ENCODE assay signal across 26 cellular contexts in the genomic region with DNA sequence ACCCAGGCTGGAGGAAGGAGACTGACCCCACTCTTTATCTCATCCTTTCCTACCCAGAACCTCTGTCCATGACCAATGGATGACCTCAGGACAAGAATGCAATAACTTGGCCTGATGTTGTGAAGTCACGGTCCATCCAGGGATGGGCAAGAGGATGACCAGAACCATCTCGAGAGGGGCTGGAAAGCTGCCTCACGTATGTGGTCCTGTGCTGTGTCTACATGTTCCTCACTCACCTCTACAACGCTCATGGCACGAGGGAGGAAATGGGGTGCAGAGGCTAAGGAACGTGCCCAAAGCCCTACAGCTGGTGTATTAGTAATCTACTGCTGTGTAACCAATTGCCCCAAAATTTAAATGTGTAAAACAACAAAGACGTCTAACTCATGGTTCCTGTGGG. TPM values are rescaled to one million over a fixed set of nuclear protein-coding genes. Genes with fewer than 3 reads are reported as not detected.
DNase-seq lines count a peak whose midpoint lies in the region; ATAC-seq, FAIRE-seq and TF ChIP-seq lines count a peak whose summit lies in the region.
"Had no signal": no experiment of that assay in that cellular context is flagged by ENCODE, and none has a peak within 500 bp of the region (broad histone marks: within the 10 kb centered on the region; RNA-seq: fewer than 3 reads in every experiment).

No MANE protein-coding gene starts in this region.

- POLR2A ChIA-PET in CD8-positive, alpha-beta T cell (lab: Charles Lee), result interaction anchor here (1.2 kb wide), 1 partner anchor 208 kb away, joined by 3 read pairs; a partner anchor contains a TSS

- no peak overlapping the region for H3K27ac ChIP-seq in CD8-positive, alpha-beta T cell (ENCODE audit: low read depth, low read length)
- H3K27ac ChIP-seq in small intestine (ENCODE audit: low read depth in 1 of 2, low read length in 1 of 2) (peak overlapping the region; percentile 29 to 84), vagina (no peak overlapping the region), GM23338 (ENCODE audit: low read depth) (no peak overlapping the region)
- H3K27ac ChIP-seq: cardiac muscle cell, left ventricle myocardium inferior, prostate gland had no signal

- WGBS in small intestine, 3 donors, result 76 to 84% (median 83%) methylated on average over 7 of the region's 7 CpGs

- H3K27me3 ChIP-seq in CD8-positive, alpha-beta T cell (ENCODE audit: insufficient read depth, low read length), result no peaks in the 10 kb centered on the region
- H3K27me3 ChIP-seq in small intestine (ENCODE audit: control insufficient read depth in 2 of 2, insufficient read depth in 2 of 2, low read length in 2 of 2) (no peaks in the 10 kb centered on the region), vagina (no peaks in the 10 kb centered on the region), GM23338 (ENCODE audit: insufficient read depth) (no peaks in the 10 kb centered on the region)
- H3K27me3 ChIP-seq: cardiac muscle cell had no signal

- no peaks in the 10 kb centered on the region for H3K27me3 Mint-ChIP-seq in CD8-positive, alpha-beta T cell (ENCODE audit: low read depth)
- no peaks in the 10 kb centered on the region for H3K27me3 Mint-ChIP-seq in HFFc6 (ENCODE audit: insufficient read depth)
- H3K27me3 Mint-ChIP-seq in glutamatergic neuron (ENCODE audit: unreplicated experiment), result peaks cover 2% of the 10 kb centered on the region
- peaks cover 7% of the 10 kb centered on the region for H3K27me3 Mint-ChIP-seq in GM23338 (ENCODE audit: insufficient read depth, low read depth, poor library complexity)
- H3K27me3 Mint-ChIP-seq: activated CD8-positive, alpha-beta memory T cell treated with anti-CD3 and anti-CD28 coated beads, Interleukin-2, amount 10 ng/mL, durations not matched to agents 7 days and 5 days; IgD-negative memory B cell had no signal

- CTCF ChIA-PET in CD8-positive, alpha-beta T cell (lab: Charles Lee), result no interaction called here

- H3K4me1 ChIP-seq in CD8-positive, alpha-beta T cell (ENCODE audit: insufficient read depth, low read length), result peaks cover 14% of the 10 kb centered on the region
- H3K4me1 ChIP-seq in small intestine (ENCODE audit: control insufficient read depth in 2 of 2, insufficient read depth in 1 of 2, low read depth in 1 of 2, low read length in 1 of 2) (peaks cover 0 to 3% of the 10 kb centered on the region in 2 donors), vagina (peaks cover 26% of the 10 kb centered on the region), GM23338 (ENCODE audit: insufficient read depth) (0 out of 2 replicates have a peak, but pooled peaks cover 6% of the 10 kb centered on the region)

- H3K9me3 ChIP-seq in CD8-positive, alpha-beta T cell (ENCODE audit: low read length), result no peaks in the 10 kb centered on the region
- no peaks in the 10 kb centered on the region for H3K9me3 ChIP-seq in small intestine (ENCODE audit: control insufficient read depth, low read depth)
- no peaks in the 10 kb centered on the region for H3K9me3 ChIP-seq in vagina
- H3K9me3 ChIP-seq: left ventricle myocardium inferior, prostate gland had no signal

- no peak for ATAC-seq in CD8-positive, alpha-beta T cell
- ATAC-seq in GM23338, result no peak
- ATAC-seq: activated CD8-positive, alpha-beta memory T cell treated with anti-CD3 and anti-CD28 coated beads, Interleukin-2, amount 10 ng/mL, durations not matched to agents 7 days and 5 days; stimulated activated effector memory CD8-positive, alpha-beta T cell treated with anti-CD3 and anti-CD28 coated beads, Interleukin-12 subunit alpha, Interleukin-12 subunit beta, amount 100 ng/mL, for 72 hours had no signal

- H2AFZ ChIP-seq in GM23338, result no peak overlapping the region

- H4K20me1 ChIP-seq in GM23338 (replicated peaks; ENCODE audit: insufficient read depth), result peaks cover 5% of the 10 kb centered on the region; the same call in 1 of the 2 replicates

- H3K4me3 Mint-ChIP-seq in CD8-positive, alpha-beta T cell, result peak overlapping the region; percentile 3
- H3K4me3 Mint-ChIP-seq in HFFc6, result no peak overlapping the region
- peak overlapping the region; percentile 30 for H3K4me3 Mint-ChIP-seq in glutamatergic neuron (ENCODE audit: unreplicated experiment)
- no peak overlapping the region for H3K4me3 Mint-ChIP-seq in GM23338
- H3K4me3 Mint-ChIP-seq: activated CD8-positive, alpha-beta memory T cell treated with anti-CD3 and anti-CD28 coated beads, Interleukin-2, amount 10 ng/mL, durations not matched to agents 7 days and 5 days had no signal

- FAIRE-seq in small intestine (lab: Jason Lieb, UNC), result no peak
- FAIRE-seq in RCC 7860 (lab: Jason Lieb, UNC), result no peak
- FAIRE-seq: endothelial cell of umbilical vein, H54, TTC549 had no signal

- H3K79me2 ChIP-seq in GM23338 (replicated peaks; ENCODE audit: insufficient read depth), result peaks cover 7% of the 10 kb centered on the region; the same call in 1 of the 2 replicates

- peaks cover 28% of the 10 kb centered on the region for H3K4me1 Mint-ChIP-seq in CD8-positive, alpha-beta T cell (ENCODE audit: low read depth)
- H3K4me1 Mint-ChIP-seq in HFFc6 (ENCODE audit: low read depth), result peaks cover 19% of the 10 kb centered on the region
- peaks cover 21% of the 10 kb centered on the region for H3K4me1 Mint-ChIP-seq in glutamatergic neuron (ENCODE audit: low read depth, unreplicated experiment)
- peaks cover 7% of the 10 kb centered on the region for H3K4me1 Mint-ChIP-seq in GM23338

- no peak for TF ChIP-seq POLR2A in vagina (IDR thresholded peaks at IDR 0.05)

- H3F3A ChIP-seq in GM23338 (replicated peaks; ENCODE audit: low read depth), result no peaks in the 10 kb centered on the region

- no peaks in the 10 kb centered on the region for H3K36me3 ChIP-seq in CD8-positive, alpha-beta T cell (ENCODE audit: insufficient read depth, low read length)
- H3K36me3 ChIP-seq in small intestine (ENCODE audit: control insufficient read depth in 2 of 2, insufficient read depth in 2 of 2, low read length in 2 of 2) (no peaks in the 10 kb centered on the region), vagina (no peaks in the 10 kb centered on the region), GM23338 (ENCODE audit: insufficient read depth) (no peaks in the 10 kb centered on the region)
- H3K36me3 ChIP-seq: cardiac muscle cell, prostate gland had no signal

- no peak overlapping the region for H3K4me3 ChIP-seq in CD8-positive, alpha-beta T cell (ENCODE audit: low read depth, low read length)
- H3K4me3 ChIP-seq in small intestine (ENCODE audit: low read depth in 1 of 2, low read length in 2 of 2) (no peak overlapping the region), vagina (no peak overlapping the region), GM23338 (no peak overlapping the region)
- H3K4me3 ChIP-seq: cardiac muscle cell, left ventricle myocardium inferior, prostate gland had no signal

- H3K36me3 Mint-ChIP-seq in CD8-positive, alpha-beta T cell, result peaks cover 12% of the 10 kb centered on the region
- H3K36me3 Mint-ChIP-seq in HFFc6 (ENCODE audit: low read depth) (no peaks in the 10 kb centered on the region), glutamatergic neuron (ENCODE audit: unreplicated experiment) (no peaks in the 10 kb centered on the region), GM23338 (ENCODE audit: low read depth) (peaks cover under 1% of the 10 kb centered on the region; the same call in 1 of the 3 replicates)
- H3K36me3 Mint-ChIP-seq: activated CD8-positive, alpha-beta memory T cell treated with anti-CD3 and anti-CD28 coated beads, Interleukin-2, amount 10 ng/mL, durations not matched to agents 7 days and 5 days; IgD-negative memory B cell had no signal

- no peak for DNase-seq in CD8-positive, alpha-beta T cell
- DNase-seq in HFFc6 (no peak), glutamatergic neuron (no peak), small intestine (no peak), vagina (ENCODE audit: extremely low spot score in 2 of 2) (no peak), RCC 7860 (ENCODE audit: low spot score) (no peak), GM23338 (ENCODE audit: low spot score) (no peak)
- DNase-seq: activated CD4-positive, alpha-beta T cell treated with anti-CD3 and anti-CD28 coated beads for 4 hours; activated CD8-positive, alpha-beta memory T cell treated with anti-CD3 and anti-CD28 coated beads, Interleukin-2, amount 10 ng/mL, durations not matched to agents 7 days and 5 days; activated effector memory CD4-positive, alpha-beta T cell treated with Interleukin-2 at 50 U/mL for 16 hours; left ventricle myocardium inferior; midbrain; NCI-H1417; NCI-H2107; NCI-H446 treated with DMSO at 0.1 percent for 48 hours; SHP77 treated with DMSO at 0.1 percent for 48 hours; stimulated activated CD4-positive, alpha-beta T cell treated with anti-CD3 and anti-CD28 coated beads, Interleukin-2, amount 100 ng/mL, for 24 hours; SW 1271 had no signal

- intact Hi-C loops in CD8-positive, alpha-beta T cell (cut with DNase I, micrococcal nuclease), result loop anchor here in 1 of 2 experiments (10.0 kb wide), 1 partner anchor 1580 kb away; no protein-coding TSS in a partner anchor
- intact Hi-C loops in vagina (cut with DNase I), result no loop called here

- H3K4me2 ChIP-seq in GM23338, result no peak overlapping the region

- no peak for TF ChIP-seq CTCF in CD8-positive, alpha-beta T cell (IDR thresholded peaks at IDR 0.05)
- no peak for TF ChIP-seq CTCF in HFFc6 (IDR thresholded peaks at IDR 0.05)
- TF ChIP-seq CTCF in glutamatergic neuron (IDR thresholded peaks at IDR 0.05; ENCODE audit: partially characterized antibody, unreplicated experiment), result no peak
- no peak for TF ChIP-seq CTCF in vagina (IDR thresholded peaks at IDR 0.05)
- TF ChIP-seq CTCF in GM23338 (conservative IDR thresholded peaks at IDR 0.05; ENCODE audit: low read depth in 2 of 2), result no peak

- no peaks in the 10 kb centered on the region for H3K9me2 ChIP-seq in GM23338 (ENCODE audit: insufficient read depth)

- no peak overlapping the region for H3K27ac Mint-ChIP-seq in CD8-positive, alpha-beta T cell
- H3K27ac Mint-ChIP-seq in HFFc6 (peak overlapping the region; percentile 26; the same call in 1 of the 2 replicates), glutamatergic neuron (ENCODE audit: unreplicated experiment) (no peak overlapping the region), GM23338 (no peak overlapping the region)
- H3K27ac Mint-ChIP-seq: stimulated activated effector memory CD8-positive, alpha-beta T cell treated with anti-CD3 and anti-CD28 coated beads, Interleukin-12 subunit alpha, Interleukin-12 subunit beta, amount 100 ng/mL, for 72 hours had no signal

- H3K9me3 Mint-ChIP-seq in CD8-positive, alpha-beta T cell, result no peaks in the 10 kb centered on the region
- H3K9me3 Mint-ChIP-seq in HFFc6, result no peaks in the 10 kb centered on the region
- peaks cover 6% of the 10 kb centered on the region for H3K9me3 Mint-ChIP-seq in glutamatergic neuron (ENCODE audit: unreplicated experiment)
- no peaks in the 10 kb centered on the region for H3K9me3 Mint-ChIP-seq in GM23338
- H3K9me3 Mint-ChIP-seq: IgD-negative memory B cell; stimulated activated effector memory CD8-positive, alpha-beta T cell treated with anti-CD3 and anti-CD28 coated beads, Interleukin-12 subunit alpha, Interleukin-12 subunit beta, amount 100 ng/mL, for 72 hours had no signal

RNA-seq across cellular contexts. Expression of a gene that starts 7.3 kb away (rescaled TPM):
- 10 to 100 TPM; 34.2 to 36.0 TPM for total RNA-seq in CD8-positive, alpha-beta T cell
- total RNA-seq in HFFc6 (2021; fragmentation: NEBNext Ultra II Directional; extraction: Animal tissue kit (Norgen Biotek cat#: 25700)), result 10 to 100 TPM; 27.1 to 30.9 (median 28.8) TPM
- total RNA-seq in glutamatergic neuron (ENCODE audit: unreplicated experiment) (41.2 TPM), vagina (19.4 TPM)
- polyA plus RNA-seq in small intestine (10 to 100 TPM; 24.3 to 41.2 (median 35.5) TPM), GM23338 (2016; fragmentation: Nextera tagmentation; extraction: Ambion mirVana) (18.5 and 19.7 TPM in 2 replicates)
- total RNA-seq in GM23338 (2014; rRNA removed; shearing (Covaris generic)), result 26.1 and 31.8 TPM in 2 replicates

RNA-seq across cellular contexts. Expression of a gene that starts 45.0 kb away (rescaled TPM):
- total RNA-seq in CD8-positive, alpha-beta T cell, result under 1 TPM; 0.53 to 0.65 TPM
- under 1 TPM; 0.17 to 0.43 (median 0.31) TPM for total RNA-seq in HFFc6 (2021; fragmentation: NEBNext Ultra II Directional; extraction: Animal tissue kit (Norgen Biotek cat#: 25700))
- total RNA-seq in glutamatergic neuron (ENCODE audit: unreplicated experiment) (10.8 TPM), vagina (61.6 TPM)
- polyA plus RNA-seq in small intestine (1 to 10 TPM in 1 of 3 donors, not detected in 2; 1.3 TPM), GM23338 (2016; fragmentation: Nextera tagmentation; extraction: Ambion mirVana) (0.73 and 1.1 TPM in 2 replicates)
- 0.85 and 1.6 TPM in 2 replicates for total RNA-seq in GM23338 (2014; rRNA removed; shearing (Covaris generic))
- total RNA-seq: Daoy had no signal
- polyA plus RNA-seq: IgD-negative memory B cell had no signal

Comparison
In these comparisons a context has a peak if more than half of its experiments do, and no peak if none do; other contexts are left out.
1. H3K27ac ChIP-seq: peak in small intestine (2 of 2); none in CD8-positive, alpha-beta T cell (single experiment), vagina (single experiment) and GM23338 (single experiment).
2. H3K4me3 Mint-ChIP-seq: peak in CD8-positive, alpha-beta T cell (single experiment) and glutamatergic neuron (single experiment); none in HFFc6 (single experiment) and GM23338 (single experiment).